ENCODE assay signal across 20 cellular contexts in genomic region chr14:99250636-99251208, GRCh38. TPM values are rescaled to one million over a fixed set of nuclear protein-coding genes. Genes with fewer than 3 reads are reported as not detected.
A peak's percentile ranks its signal among the peaks of the same experiment; 100 is the strongest.
DNase-seq lines count a peak whose midpoint lies in the region; ATAC-seq and TF ChIP-seq lines count a peak whose summit lies in the region.
"Had no signal": no experiment of that assay in that cellular context is flagged by ENCODE, and none has a peak within 500 bp of the region (broad histone marks: within the 10 kb centered on the region; RNA-seq: fewer than 3 reads in every experiment).

No MANE protein-coding gene starts in this region.

- peak overlapping the region; percentile 29 for H3K4me3 ChIP-seq in effector memory CD4-positive, alpha-beta T cell (ENCODE audit: insufficient read depth, low read depth, low read length, poor library complexity, severe bottlenecking)
- H3K4me3 ChIP-seq: thyroid gland had no signal

- intact Hi-C loops in activated CD4-positive, alpha-beta memory T cell treated with anti-CD3 and anti-CD28 coated beads for 36 hours (cut with micrococcal nuclease) = loop anchor here (10.0 kb wide), 1 partner anchor 1124 kb away; the partner anchor contains the start of gene WDR25

- CTCF ChIA-PET in activated naive CD4-positive, alpha-beta T cell treated with anti-CD3 and anti-CD28 coated beads, Interleukin-2, amount 10 ng/mL, durations not matched to agents 7 days and 5 days (lab: Charles Lee) = no interaction called here
- CTCF ChIA-PET in activated CD4-positive, alpha-beta memory T cell treated with anti-CD3 and anti-CD28 coated beads for 36 hours (lab: Charles Lee) = interaction anchor here (0.8 to 3.3 kb wide), 3 partner anchors 10 to 18 kb away, joined by 3 to 14 read pairs (median 3); no protein-coding TSS in a partner anchor

- H3K4me1 Mint-ChIP-seq in activated naive CD4-positive, alpha-beta T cell treated with anti-CD3 and anti-CD28 coated beads, Interleukin-2, amount 10 ng/mL, durations not matched to agents 7 days and 5 days = peaks cover 90% of the 10 kb centered on the region
- peaks cover 87% of the 10 kb centered on the region for H3K4me1 Mint-ChIP-seq in activated CD4-positive, alpha-beta memory T cell treated with anti-CD3 and anti-CD28 coated beads for 36 hours (ENCODE audit: low read depth)
- H3K4me1 Mint-ChIP-seq in endothelial cell (ENCODE audit: unreplicated experiment) = no peaks in the 10 kb centered on the region

- POLR2A ChIA-PET in activated CD4-positive, alpha-beta memory T cell treated with anti-CD3 and anti-CD28 coated beads for 36 hours (lab: Charles Lee) = interaction anchor here (1.0 to 23.9 kb wide), 3 partner anchors 13 to 16 kb away, joined by 3 to 425 read pairs (median 3); partner anchors contain the start of gene BCL11B

- no peak for TF ChIP-seq CTCF in endothelial cell (IDR thresholded peaks at IDR 0.05; ENCODE audit: unreplicated experiment)

- peak; percentile 51 for DNase-seq in activated naive CD4-positive, alpha-beta T cell treated with anti-CD3 and anti-CD28 coated beads, Interleukin-2, amount 10 ng/mL, durations not matched to agents 7 days and 5 days
- no peak for DNase-seq in activated naive CD4-positive, alpha-beta T cell treated with Interleukin-2 at 50 U/mL for 16 hours
- DNase-seq in activated CD4-positive, alpha-beta memory T cell treated with anti-CD3 and anti-CD28 coated beads for 36 hours = no peak
- no peak for DNase-seq in effector memory CD4-positive, alpha-beta T cell
- DNase-seq in endothelial cell (ENCODE audit: low spot score) = no peak
- no peak for DNase-seq in NK-92 treated with Interleukin-12 subunit alpha and Interleukin-12 subunit beta, amount 100 ng/mL, for 24 hours (lab: John Stamatoyannopoulos, UW)
- DNase-seq: brain microvascular endothelial cell, DMS79, glutamatergic neuron, KBM-7, left cardiac atrium, NCI-H1694 treated with DMSO at 0.1 percent for 48 hours, NCI-H748 treated with DMSO at 0.1 percent for 48 hours, Right ventricle myocardium superior, thyroid gland, WERI-Rb-1 had no signal

- ATAC-seq in HG03571 (IDR thresholded peaks at IDR 0.05; ENCODE audit: unreplicated experiment) = no peak
- ATAC-seq: left cardiac atrium, sciatic nerve had no signal

- H3K36me3 Mint-ChIP-seq in activated naive CD4-positive, alpha-beta T cell treated with anti-CD3 and anti-CD28 coated beads, Interleukin-2, amount 10 ng/mL, durations not matched to agents 7 days and 5 days = peaks cover 76% of the 10 kb centered on the region
- peaks cover 59% of the 10 kb centered on the region for H3K36me3 Mint-ChIP-seq in activated CD4-positive, alpha-beta memory T cell treated with anti-CD3 and anti-CD28 coated beads for 36 hours
- no peaks in the 10 kb centered on the region for H3K36me3 Mint-ChIP-seq in endothelial cell (ENCODE audit: low read depth, unreplicated experiment)

- peak overlapping the region; percentile 97 for H3K27ac ChIP-seq in effector memory CD4-positive, alpha-beta T cell (ENCODE audit: insufficient read depth, low read length, poor library complexity, severe bottlenecking)
- H3K27ac ChIP-seq: brain microvascular endothelial cell, thyroid gland, WERI-Rb-1 had no signal

- peak overlapping the region; percentile 62 for H3K4me3 Mint-ChIP-seq in activated naive CD4-positive, alpha-beta T cell treated with anti-CD3 and anti-CD28 coated beads, Interleukin-2, amount 10 ng/mL, durations not matched to agents 7 days and 5 days
- H3K4me3 Mint-ChIP-seq in activated CD4-positive, alpha-beta memory T cell treated with anti-CD3 and anti-CD28 coated beads for 36 hours = peak overlapping the region; percentile 60
- no peak overlapping the region for H3K4me3 Mint-ChIP-seq in endothelial cell (ENCODE audit: unreplicated experiment)
- H3K4me3 Mint-ChIP-seq: nephron had no signal

- H3K9me3 Mint-ChIP-seq in activated naive CD4-positive, alpha-beta T cell treated with anti-CD3 and anti-CD28 coated beads, Interleukin-2, amount 10 ng/mL, durations not matched to agents 7 days and 5 days = no peaks in the 10 kb centered on the region
- no peaks in the 10 kb centered on the region for H3K9me3 Mint-ChIP-seq in activated CD4-positive, alpha-beta memory T cell treated with anti-CD3 and anti-CD28 coated beads for 36 hours
- H3K9me3 Mint-ChIP-seq in endothelial cell (ENCODE audit: unreplicated experiment) = no peaks in the 10 kb centered on the region
- H3K9me3 Mint-ChIP-seq: nephron had no signal

- H3K27me3 ChIP-seq in effector memory CD4-positive, alpha-beta T cell (replicated peaks; ENCODE audit: control insufficient read depth, insufficient read depth, low read length, poor library complexity, severe bottlenecking) = no peaks in the 10 kb centered on the region
- H3K27me3 ChIP-seq: thyroid gland had no signal

- H3K27me3 Mint-ChIP-seq in activated naive CD4-positive, alpha-beta T cell treated with anti-CD3 and anti-CD28 coated beads, Interleukin-2, amount 10 ng/mL, durations not matched to agents 7 days and 5 days = no peaks in the 10 kb centered on the region
- no peaks in the 10 kb centered on the region for H3K27me3 Mint-ChIP-seq in activated CD4-positive, alpha-beta memory T cell treated with anti-CD3 and anti-CD28 coated beads for 36 hours
- peaks cover 2% of the 10 kb centered on the region for H3K27me3 Mint-ChIP-seq in endothelial cell (ENCODE audit: unreplicated experiment)

- H3K27ac Mint-ChIP-seq in activated naive CD4-positive, alpha-beta T cell treated with anti-CD3 and anti-CD28 coated beads, Interleukin-2, amount 10 ng/mL, durations not matched to agents 7 days and 5 days = peak overlapping the region; percentile 97
- H3K27ac Mint-ChIP-seq in activated CD4-positive, alpha-beta memory T cell treated with anti-CD3 and anti-CD28 coated beads for 36 hours = peak overlapping the region; percentile 87
- no peak overlapping the region for H3K27ac Mint-ChIP-seq in endothelial cell (ENCODE audit: unreplicated experiment)

- peaks cover 93% of the 10 kb centered on the region for H3K4me1 ChIP-seq in effector memory CD4-positive, alpha-beta T cell (ENCODE audit: control insufficient read depth, insufficient read depth, low read length, poor library complexity, severe bottlenecking)

- no peaks in the 10 kb centered on the region for H3K9me3 ChIP-seq in effector memory CD4-positive, alpha-beta T cell (ENCODE audit: control insufficient read depth, low read length)
- H3K9me3 ChIP-seq: thyroid gland had no signal

- H3K36me3 ChIP-seq in effector memory CD4-positive, alpha-beta T cell (ENCODE audit: control insufficient read depth, insufficient read depth, low read length) = peaks cover 51% of the 10 kb centered on the region
- H3K36me3 ChIP-seq: brain microvascular endothelial cell, thyroid gland, WERI-Rb-1 had no signal

RNA-seq across cellular contexts. Expression of gene BCL11B, which starts 21.3 kb away (rescaled TPM):
- total RNA-seq in activated CD4-positive, alpha-beta memory T cell treated with anti-CD3 and anti-CD28 coated beads for 36 hours = 10 to 100 TPM; 48.9 to 49.1 TPM
- 1.0 TPM for total RNA-seq in endothelial cell (ENCODE audit: unreplicated experiment)
- total RNA-seq: OCI-LY7 had no signal

Comparison
In these comparisons a context has a peak if more than half of its experiments do, and no peak if none do; other contexts are left out.
1. RNA of gene BCL11B, which starts 21.3 kb away (total RNA-seq): 48.9 to 49.1 TPM in activated CD4-positive, alpha-beta memory T cell treated with anti-CD3 and anti-CD28 coated beads for 36 hours; 1.0 TPM in endothelial cell (single experiment); every median in the first group is over 10 times any median in the second.